ENCODE assay signal across 8 cellular contexts in the genomic region with DNA sequence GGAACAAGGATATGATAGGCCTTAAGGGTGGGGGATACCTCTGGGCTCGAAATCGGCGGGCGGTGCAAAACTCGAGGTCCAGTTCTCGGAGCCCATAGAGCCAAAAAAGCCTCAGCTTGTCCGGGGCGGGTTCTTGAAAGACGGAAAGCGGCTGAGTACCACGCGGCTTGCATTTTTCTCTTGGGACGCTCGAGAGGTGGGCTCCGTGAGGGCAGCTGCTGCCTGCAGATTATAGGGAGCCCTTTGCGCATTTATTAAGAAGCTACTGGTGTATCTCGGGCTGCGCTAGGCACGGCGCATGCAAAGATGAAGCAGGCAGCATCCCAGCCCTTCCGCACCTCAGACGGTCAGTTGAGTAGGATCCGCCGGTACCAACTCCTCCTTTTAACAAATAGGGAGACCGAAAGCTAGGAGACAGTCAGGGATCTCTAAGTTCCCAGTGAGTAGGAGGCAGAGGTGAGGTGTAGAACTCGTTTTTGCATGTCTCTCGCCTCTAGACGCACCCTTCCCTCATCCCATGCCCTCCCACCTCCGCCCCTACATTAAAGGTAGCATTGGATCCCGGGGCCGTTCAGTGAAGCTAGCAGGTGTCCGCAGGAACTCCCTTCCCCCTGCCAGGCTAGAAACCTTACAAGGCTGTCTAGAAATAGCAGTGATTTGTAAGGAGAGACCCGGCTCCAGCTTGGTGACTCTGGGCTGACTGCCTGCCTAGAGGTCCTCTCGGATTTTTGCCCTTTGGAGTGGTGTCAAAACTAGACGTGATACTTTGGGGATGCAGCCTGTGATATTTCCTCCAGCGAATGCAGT. TPM values are rescaled to one million over a fixed set of nuclear protein-coding genes. Genes with fewer than 3 reads are reported as not detected.
DNase-seq lines count a peak whose midpoint lies in the region; ATAC-seq and TF ChIP-seq lines count a peak whose summit lies in the region.

No MANE protein-coding gene starts in this region.

- POLR2A ChIA-PET in naive thymus-derived CD8-positive, alpha-beta T cell (lab: Charles Lee) = interaction anchor here (0.5 to 4.2 kb wide), 26 partner anchors 8 to 1318 kb away, joined by 3 to 88 read pairs (median 4); partner anchors contain the start of genes GTF2H1, HPS5, RPS13 and SERGEF

- H3K4me1 ChIP-seq in BE2C (peaks cover 4% of the 10 kb centered on the region; the same call in 1 of the 2 replicates), esophagus squamous epithelium (peaks cover 14 to 48% (median 20%) of the 10 kb centered on the region in 3 donors), vagina (peaks cover 7% of the 10 kb centered on the region)

- DNase-seq in BE2C = no peak
- DNase-seq in activated CD8-positive, alpha-beta memory T cell treated with anti-CD3 and anti-CD28 coated beads, Interleukin-2, amount 50 U/mL, for 48 hours = peak; percentile 64
- no peak for DNase-seq in esophagus squamous epithelium (lab: John Stamatoyannopoulos, UW)
- peak in 4 of 10 donors; percentile 11 to 43 (median 26) for DNase-seq in naive thymus-derived CD8-positive, alpha-beta T cell
- no peak for DNase-seq in vagina (ENCODE audit: extremely low spot score in 2 of 2)
- no peak for DNase-seq in GM13976 (ENCODE audit: low spot score)
- DNase-seq in DMS114 treated with DMSO at 0.1 percent for 48 hours (lab: John Stamatoyannopoulos, UW; ENCODE audit: unreplicated experiment) = no peak

- in situ Hi-C loops in GM13976 (cut with MboI; ENCODE audit: low sequenced_read_pairs, unreplicated experiment) = no loop called here

- TF ChIP-seq POLR2A in esophagus squamous epithelium (IDR thresholded peaks at IDR 0.05) = no peak
- no peak for TF ChIP-seq POLR2A in vagina (IDR thresholded peaks at IDR 0.05)

- peaks cover 9 to 45% (median 35%) of the 10 kb centered on the region in 4 donors for H3K4me1 Mint-ChIP-seq in naive thymus-derived CD8-positive, alpha-beta T cell

- H3K27ac Mint-ChIP-seq in naive thymus-derived CD8-positive, alpha-beta T cell = peak overlapping the region; percentile 88 to 99 (median 98)

- H3K9me3 ChIP-seq in BE2C (no peaks in the 10 kb centered on the region), KOPT-K1 (ENCODE audit: insufficient read depth, low read length, poor library complexity, severe bottlenecking) (no peaks in the 10 kb centered on the region), esophagus squamous epithelium (no peaks in the 10 kb centered on the region), vagina (no peaks in the 10 kb centered on the region)

- no peaks in the 10 kb centered on the region for H3K9me3 Mint-ChIP-seq in naive thymus-derived CD8-positive, alpha-beta T cell

- TF ChIP-seq CTCF in BE2C (IDR thresholded peaks at IDR 0.05; ENCODE audit: low read depth, low read length) (no peak), esophagus squamous epithelium (IDR thresholded peaks at IDR 0.05) (peak in 1 of 6 experiments; percentile 0), vagina (IDR thresholded peaks at IDR 0.05) (no peak), GM13976 (IDR thresholded peaks at IDR 0.05; ENCODE audit: borderline replicate concordance, control extremely low read depth, extremely low read depth, insufficient read depth, missing control alignments) (no peak)

- intact Hi-C loops in esophagus squamous epithelium (cut with DNase I) = loop anchor here (10.0 kb wide), 1 partner anchor 70 kb away; the partner anchor contains the start of genes GTF2H1 and HPS5
- intact Hi-C loops in vagina (cut with DNase I) = loop anchor here (2.0 kb wide), 1 partner anchor 72 kb away; the partner anchor contains the start of genes GTF2H1 and HPS5

- ATAC-seq in naive thymus-derived CD8-positive, alpha-beta T cell = peak in 1 of 2 donors; percentile 4

- H3K4me3 ChIP-seq in BE2C (ENCODE audit: low read depth, low read length) = peak overlapping the region; percentile 26
- peak overlapping the region; percentile 88 to 92 (median 90) for H3K4me3 ChIP-seq in esophagus squamous epithelium
- H3K4me3 ChIP-seq in vagina = peak overlapping the region; percentile 93 to 94

- peaks cover 0 to 40% (median 16%) of the 10 kb centered on the region in 3 donors for H3K36me3 Mint-ChIP-seq in naive thymus-derived CD8-positive, alpha-beta T cell

- WGBS in esophagus squamous epithelium, 2 donors = 0% methylated on average over 11 to 21 of the region's 36 CpGs

- H3K4me3 Mint-ChIP-seq in naive thymus-derived CD8-positive, alpha-beta T cell = peak overlapping the region; percentile 94 to 99 (median 98)

- no peaks in the 10 kb centered on the region for H3K27me3 Mint-ChIP-seq in naive thymus-derived CD8-positive, alpha-beta T cell

- H3K27me3 ChIP-seq in BE2C (no peaks in the 10 kb centered on the region), esophagus squamous epithelium (no peaks in the 10 kb centered on the region), vagina (no peaks in the 10 kb centered on the region)

- peak overlapping the region; percentile 94 for H3K27ac ChIP-seq in KOPT-K1 (ENCODE audit: low read depth, low read length, poor library complexity, severe bottlenecking)
- H3K27ac ChIP-seq in esophagus squamous epithelium = peak overlapping the region; percentile 98 to 99 (median 98)
- peak overlapping the region; percentile 90 for H3K27ac ChIP-seq in vagina

- no peaks in the 10 kb centered on the region for H3K36me3 ChIP-seq in BE2C
- H3K36me3 ChIP-seq in KOPT-K1 (ENCODE audit: insufficient read depth, low read length) = peaks cover 47% of the 10 kb centered on the region
- H3K36me3 ChIP-seq in esophagus squamous epithelium = peaks cover 15 to 38% (median 28%) of the 10 kb centered on the region in 3 donors
- peaks cover 7 to 36% of the 10 kb centered on the region in 2 donors for H3K36me3 ChIP-seq in vagina

RNA-seq across cellular contexts. Expression of gene LDHA, which starts 0.8 kb away (rescaled TPM):
- polyA plus RNA-seq in BE2C (2012; ENCODE audit: insufficient read depth, insufficient read length, low read depth) = 7.8 TPM
- total RNA-seq in esophagus squamous epithelium = 1,000 to 10,000 TPM in 1 of 4 donors, 100 to 1,000 TPM in 3; 515 to 1,072 (median 673) TPM
- 100 to 1,000 TPM in 1 of 2 experiments, 10 to 100 TPM in 1; 96.1 to 102 TPM for total RNA-seq in naive thymus-derived CD8-positive, alpha-beta T cell
- 100 to 1,000 TPM; 333 to 345 (median 345) TPM for polyA plus RNA-seq in naive thymus-derived CD8-positive, alpha-beta T cell
- total RNA-seq in vagina = 461 TPM

RNA-seq across cellular contexts. Expression of gene LDHC, which starts 17.0 kb away (rescaled TPM):
- not detected for polyA plus RNA-seq in BE2C (2012; ENCODE audit: insufficient read depth, insufficient read length, low read depth)
- total RNA-seq in esophagus squamous epithelium = not detected
- total RNA-seq in naive thymus-derived CD8-positive, alpha-beta T cell = not detected
- 1 to 10 TPM in 1 of 3 donors, not detected in 2; 4.0 TPM for polyA plus RNA-seq in naive thymus-derived CD8-positive, alpha-beta T cell
- total RNA-seq in vagina = not detected

Comparison
In these comparisons a context has a peak if more than half of its experiments do, and no peak if none do; other contexts are left out.
1. H3K4me3 ChIP-seq: peak in every context shown above with its lines; median percentile 94 in vagina; 90 in esophagus squamous epithelium; 26 in BE2C.